Comparison of ENCODE assay signal across 26 cellular contexts in genomic region chr4:177227636-177228035, GRCh38.
"Had no signal": no experiment of that assay in that cellular context is flagged by ENCODE, and none has a peak within 500 bp of the region (broad histone marks: within the 10 kb centered on the region; RNA-seq: fewer than 3 reads in every experiment).

No MANE protein-coding gene starts in this region.

- ATAC-seq: naive thymus-derived CD8-positive, alpha-beta T cell; natural killer cell treated with Interleukin-12 subunit alpha and Interleukin-12 subunit beta and Interleukin-15 and Interleukin-18, amount 100 ng/mL, for 72 hours; psoas muscle; right cardiac atrium; right lobe of liver; stimulated activated memory B cell treated with anti-CD40 and anti-IgM and Interleukin-4, amounts not matched to agents 10 μg/mL and 1 μg/mL and 100 μg/mL, for 72 hours; upper lobe of right lung had no signal

- H3K27ac ChIP-seq: ovary, parathyroid adenoma, psoas muscle, right lobe of liver, sigmoid colon, suprapubic skin, testis, tibial artery, transverse colon, upper lobe of right lung, uterus had no signal

- H3K4me3 ChIP-seq: ovary, psoas muscle, right lobe of liver, sigmoid colon, suprapubic skin, testis, tibial artery, transverse colon, upper lobe of right lung, uterus had no signal

- H3K79me2 ChIP-seq: parathyroid adenoma had no signal

- FAIRE-seq: small intestine had no signal

- DNase-seq: naive B cell; naive thymus-derived CD8-positive, alpha-beta T cell; nephron progenitor cell; occipital lobe; ovary; psoas muscle; right lobe of liver; sigmoid colon; small intestine; stimulated activated CD4-positive, alpha-beta T cell treated with anti-CD3 and anti-CD28 coated beads, Interleukin-12 subunit alpha, Interleukin-12 subunit beta, amount 100 ng/mL, for 4 hours; stimulated activated CD4-positive, alpha-beta T cell treated with anti-CD3 and anti-CD28 coated beads, Interleukin-1b, Interleukin-23, amount 100 ng/mL, for 48 hours; stimulated activated CD4-positive, alpha-beta T cell treated with anti-CD3 and anti-CD28 coated beads, Interleukin-4, amount 100 ng/mL, for 1 hour; stimulated activated CD4-positive, alpha-beta T cell treated with anti-CD3 and anti-CD28 coated beads, Interleukin-4, amount 100 ng/mL, for 4 hours; stimulated activated CD8-positive, alpha-beta memory T cell treated with anti-CD3 and anti-CD28 coated beads, Interleukin-4, amount 100 ng/mL, for 48 hours; stimulated activated naive CD4-positive, alpha-beta T cell; substantia nigra; testis; tibial artery; transverse colon; upper lobe of right lung; uterus had no signal

- H2AFZ ChIP-seq: parathyroid adenoma had no signal

- H3K4me1 ChIP-seq: parathyroid adenoma, psoas muscle, suprapubic skin, testis, transverse colon, uterus had no signal

- H3K9me3 ChIP-seq: ovary, psoas muscle, right lobe of liver, sigmoid colon, suprapubic skin, testis, tibial artery, transverse colon, upper lobe of right lung, uterus had no signal

- H3K36me3 ChIP-seq: ovary, right lobe of liver, sigmoid colon, suprapubic skin, tibial artery, transverse colon, upper lobe of right lung, uterus had no signal

- H3K9ac ChIP-seq: parathyroid adenoma had no signal

- H3K27me3 ChIP-seq: ovary, right lobe of liver, sigmoid colon, suprapubic skin, testis, tibial artery, transverse colon, upper lobe of right lung, uterus had no signal
